Comparison of ENCODE assay signal across 30 cellular contexts in genomic region chr2:9215680-9216079, GRCh38. TPM values are rescaled to one million over a fixed set of nuclear protein-coding genes. Genes with fewer than 3 reads are reported as not detected.
DNase-seq lines count a peak whose midpoint lies in the region; ATAC-seq and TF ChIP-seq lines count a peak whose summit lies in the region.
"Had no signal": no experiment of that assay in that cellular context is flagged by ENCODE, and none has a peak within 500 bp of the region (broad histone marks: within the 10 kb centered on the region; RNA-seq: fewer than 3 reads in every experiment).

No MANE protein-coding gene starts in this region.

- no peak for ATAC-seq in HG03457 (IDR thresholded peaks at IDR 0.05; ENCODE audit: unreplicated experiment)
- ATAC-seq: activated CD8-positive, alpha-beta T cell treated with anti-CD3 and anti-CD28 coated beads, Interleukin-2, amount 10 ng/mL, durations not matched to agents 7 days and 5 days; gastrocnemius medialis; left lobe of liver; PC-3; stimulated activated memory B cell treated with anti-CD40 and anti-IgM and Interleukin-4, amounts not matched to agents 10 μg/mL and 1 μg/mL and 100 μg/mL, for 72 hours had no signal

- H3K27ac ChIP-seq in HEK293 (ENCODE audit: extremely low read depth, low read depth, low read length), result no peak overlapping the region
- H3K27ac ChIP-seq: BLaER1, gastrocnemius medialis, uterus had no signal

- TF ChIP-seq CTCF in HEK293 (tag by site-specific recombination; IDR thresholded peaks at IDR 0.05) (no peak), endothelial cell (IDR thresholded peaks at IDR 0.05; ENCODE audit: unreplicated experiment) (no peak)

- POLR2A ChIA-PET in HEK293 (lab: Yijun Ruan, JAX), result no interaction called here

- peak overlapping the region; percentile 24 for H3K27ac Mint-ChIP-seq in endothelial cell (ENCODE audit: unreplicated experiment)
- H3K27ac Mint-ChIP-seq: activated CD8-positive, alpha-beta T cell treated with anti-CD3 and anti-CD28 coated beads, Interleukin-2, amount 10 ng/mL, durations not matched to agents 7 days and 5 days; immature natural killer cell; naive B cell; stimulated activated memory B cell treated with anti-CD40 and anti-IgM and Interleukin-4, amounts not matched to agents 10 μg/mL and 1 μg/mL and 100 μg/mL, for 72 hours; T-cell had no signal

- H3K27me3 Mint-ChIP-seq in endothelial cell (ENCODE audit: unreplicated experiment), result peaks cover 9% of the 10 kb centered on the region

- H3K36me3 ChIP-seq in HEK293 (ENCODE audit: control insufficient read depth in 2 of 2, insufficient read depth in 1 of 2, low read length in 2 of 2), result peaks cover 0 to 4% of the 10 kb centered on the region in 2 experiments; a peak in 2 of 3 replicates
- H3K36me3 ChIP-seq: gastrocnemius medialis, uterus had no signal

- peaks cover 45% of the 10 kb centered on the region for H3K4me1 Mint-ChIP-seq in endothelial cell (ENCODE audit: unreplicated experiment)
- H3K4me1 Mint-ChIP-seq: immature natural killer cell; naive B cell; stimulated activated memory B cell treated with anti-CD40 and anti-IgM and Interleukin-4, amounts not matched to agents 10 μg/mL and 1 μg/mL and 100 μg/mL, for 72 hours had no signal

- DNase-seq in COLO668 (lab: John Stamatoyannopoulos, UW; ENCODE audit: unreplicated experiment) (peak; percentile 14), NCI-H69 (lab: John Stamatoyannopoulos, UW) (peak; percentile 55), endothelial cell (ENCODE audit: low spot score) (no peak), D341Med (ENCODE audit: low spot score) (no peak), dedifferentiated amniotic fluid mesenchymal stem cell (ENCODE audit: extremely low spot score) (no peak)
- no peak for DNase-seq in activated naive CD4-positive, alpha-beta T cell (lab: John Stamatoyannopoulos, UW)
- DNase-seq: ACHN; activated CD4-positive, alpha-beta T cell treated with anti-CD3 and anti-CD28 coated beads for 1 hour; activated CD8-positive, alpha-beta T cell treated with anti-CD3 and anti-CD28 coated beads, Interleukin-2, amount 10 ng/mL, durations not matched to agents 7 days and 5 days; activated gamma-delta T cell treated with Interleukin-2 at 50 U/mL for 16 hours; activated T-cell treated with anti-CD3 and anti-CD28 coated beads, Interleukin-2, amount 50 U/mL, for 1 hour; Caco-2; effector memory CD4-positive, alpha-beta T cell; gastrocnemius medialis; hippocampal formation; immature natural killer cell; KBM-7; naive B cell; NCI-H1694 treated with DMSO at 0.1 percent for 48 hours; PC-3; SIG-M5; stimulated activated CD4-positive, alpha-beta T cell treated with anti-CD3 and anti-CD28 coated beads, Interleukin-2, amount 100 ng/mL, for 48 hours; uterus had no signal

- CTCF ChIA-PET in HEK293 (lab: Yijun Ruan, JAX), result interaction anchor here (0.6 kb wide), 1 partner anchor 114 kb away, joined by 3 read pairs; no protein-coding TSS in a partner anchor

- H3K4me1 ChIP-seq in HEK293 (ENCODE audit: control insufficient read depth, insufficient read depth, low read length), result peaks cover 3% of the 10 kb centered on the region; the same call in 1 of the 2 replicates

- H3K36me3 Mint-ChIP-seq in endothelial cell (ENCODE audit: low read depth, unreplicated experiment), result peaks cover 9% of the 10 kb centered on the region
- H3K36me3 Mint-ChIP-seq: immature natural killer cell; stimulated activated memory B cell treated with anti-CD40 and anti-IgM and Interleukin-4, amounts not matched to agents 10 μg/mL and 1 μg/mL and 100 μg/mL, for 72 hours; T-cell had no signal

- H3K9me3 Mint-ChIP-seq in endothelial cell (ENCODE audit: unreplicated experiment), result no peaks in the 10 kb centered on the region
- H3K9me3 Mint-ChIP-seq: immature natural killer cell; stimulated activated memory B cell treated with anti-CD40 and anti-IgM and Interleukin-4, amounts not matched to agents 10 μg/mL and 1 μg/mL and 100 μg/mL, for 72 hours; T-cell had no signal

- no peaks in the 10 kb centered on the region for H3K9me3 ChIP-seq in HEK293 (ENCODE audit: control insufficient read depth, insufficient read depth, low read depth, low read length)
- H3K9me3 ChIP-seq: Caco-2, gastrocnemius medialis, uterus had no signal

- H3K4me3 ChIP-seq in HEK293 (ENCODE audit: low read depth, low read length), result no peak overlapping the region
- H3K4me3 ChIP-seq: BLaER1, gastrocnemius medialis, smooth muscle cell, uterus had no signal

- H3K4me3 Mint-ChIP-seq in endothelial cell (ENCODE audit: unreplicated experiment), result no peak overlapping the region
- H3K4me3 Mint-ChIP-seq: activated CD8-positive, alpha-beta T cell treated with anti-CD3 and anti-CD28 coated beads, Interleukin-2, amount 10 ng/mL, durations not matched to agents 7 days and 5 days; immature natural killer cell; naive B cell; stimulated activated memory B cell treated with anti-CD40 and anti-IgM and Interleukin-4, amounts not matched to agents 10 μg/mL and 1 μg/mL and 100 μg/mL, for 72 hours; T-cell had no signal

TF ChIP-seq in HEK293, 187 proteins besides CTCF, POLR2A, EP300 and RAD21:
- no peak for TF ChIP-seq ZNF488 (tag by site-specific recombination; IDR thresholded peaks at IDR 0.05)
- peak; percentile 28; the same call in 1 of the 2 replicates for TF ChIP-seq ZIC2 (tag by site-specific recombination; IDR thresholded peaks at IDR 0.05)
TF ChIP-seq in HEK293: peak in this region for 1.

RNA-seq across cellular contexts. Expression of gene ASAP2, which starts 9.1 kb away (rescaled TPM):
- total RNA-seq in endothelial cell (ENCODE audit: unreplicated experiment), result 31.8 TPM
- total RNA-seq: activated CD8-positive, alpha-beta T cell treated with anti-CD3 and anti-CD28 coated beads, Interleukin-2, amount 10 ng/mL, durations not matched to agents 7 days and 5 days had no signal

Comparison
In these comparisons a context has a peak if more than half of its experiments do, and no peak if none do; other contexts are left out.
1. DNase-seq: peak in COLO668 (single experiment) and NCI-H69 (single experiment); none in endothelial cell (single experiment), D341Med (single experiment), activated naive CD4-positive, alpha-beta T cell (0 of 4) and dedifferentiated amniotic fluid mesenchymal stem cell (single experiment).